ENCODE assay signal across 1 cellular context in genomic region chr5:142826093-142826492, GRCh38.
TF ChIP-seq lines count a peak whose summit lies in the region.

No MANE protein-coding gene starts in this region.

TF ChIP-seq in IMR-90, 13 proteins besides CTCF, POLR2A, EP300 and RAD21 (continued from another document):
- TF ChIP-seq ELK1 (IDR thresholded peaks at IDR 0.05; ENCODE audit: borderline replicate concordance, low read depth, low read length) (no peak), CHD1 (IDR thresholded peaks at IDR 0.05; ENCODE audit: low read depth, low read length) (no peak), RCOR1 (IDR thresholded peaks at IDR 0.05; ENCODE audit: insufficient replicate concordance, low read length) (no peak), MXI1 (IDR thresholded peaks at IDR 0.05; ENCODE audit: borderline replicate concordance, low read depth, low read length) (no peak), MAFK (IDR thresholded peaks at IDR 0.05; ENCODE audit: low read depth, low read length) (no peak), CEBPB (IDR thresholded peaks at IDR 0.05; ENCODE audit: low read depth, low read length) (no peak), BHLHE40 (IDR thresholded peaks at IDR 0.05; ENCODE audit: low read depth, low read length) (no peak), NFE2L2 (IDR thresholded peaks at IDR 0.05; ENCODE audit: low read depth, low read length) (no peak), SMC3 (IDR thresholded peaks at IDR 0.05; ENCODE audit: low read depth, low read length) (no peak), RFX5 (IDR thresholded peaks at IDR 0.05; ENCODE audit: low read depth, low read length) (no peak), MAZ (IDR thresholded peaks at IDR 0.05; ENCODE audit: borderline replicate concordance, low read depth, low read length) (no peak), FOS (IDR thresholded peaks at IDR 0.05; ENCODE audit: low read depth, low read length) (no peak)
TF ChIP-seq in IMR-90: peak in this region for 0.
